In the genomic region with DNA sequence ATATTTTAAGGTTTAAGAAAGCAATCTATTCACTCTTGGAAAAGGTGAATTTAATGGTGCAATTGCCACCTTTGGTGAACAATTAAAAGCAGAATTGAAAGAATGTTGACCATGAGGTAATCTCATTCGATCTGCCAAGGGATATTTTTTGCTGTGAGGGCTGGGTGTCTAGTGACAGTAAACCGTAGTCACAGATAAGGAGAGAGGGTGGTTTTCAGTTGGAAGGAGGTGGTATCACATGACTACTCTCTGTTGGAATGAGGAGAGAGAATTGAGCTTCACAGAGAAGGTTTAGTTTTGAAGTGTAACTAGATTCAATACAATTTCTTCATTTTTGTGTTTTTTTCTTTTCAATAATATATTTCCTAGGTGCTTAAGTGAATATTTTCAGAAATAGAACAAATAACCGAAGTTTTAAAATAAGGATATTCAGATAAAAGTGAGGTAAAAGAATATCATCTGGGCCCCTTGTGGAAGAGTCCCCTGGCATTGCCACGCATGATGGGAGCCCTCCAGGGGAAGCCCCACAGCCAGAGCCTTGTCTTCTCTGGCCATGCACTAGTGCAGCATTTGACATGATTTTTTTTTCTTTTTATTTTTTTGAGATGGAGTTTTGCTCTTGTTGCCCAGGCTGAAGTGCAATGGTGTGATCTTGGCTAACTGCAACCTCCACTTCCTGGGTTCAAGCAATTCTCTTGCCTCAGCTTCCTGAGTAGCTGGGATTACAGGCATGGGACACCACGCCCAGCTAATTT, we compare ENCODE assay signal across 1 cellular context.
TF ChIP-seq lines count a peak whose summit lies in the region.

No MANE protein-coding gene starts in this region.

TF ChIP-seq in K562, 482 proteins besides CTCF, POLR2A, EP300 and RAD21 (continued from another document):
- TF ChIP-seq, protein P1, sequence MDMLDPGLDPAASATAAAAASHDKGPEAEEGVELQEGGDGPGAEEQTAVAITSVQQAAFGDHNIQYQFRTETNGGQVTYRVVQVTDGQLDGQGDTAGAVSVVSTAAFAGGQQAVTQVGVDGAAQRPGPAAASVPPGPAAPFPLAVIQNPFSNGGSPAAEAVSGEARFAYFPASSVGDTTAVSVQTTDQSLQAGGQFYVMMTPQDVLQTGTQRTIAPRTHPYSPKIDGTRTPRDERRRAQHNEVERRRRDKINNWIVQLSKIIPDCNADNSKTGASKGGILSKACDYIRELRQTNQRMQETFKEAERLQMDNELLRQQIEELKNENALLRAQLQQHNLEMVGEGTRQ (CRISPR knock-in tag; IDR thresholded peaks at IDR 0.05): peak; percentile 58
- TF ChIP-seq, protein P2, sequence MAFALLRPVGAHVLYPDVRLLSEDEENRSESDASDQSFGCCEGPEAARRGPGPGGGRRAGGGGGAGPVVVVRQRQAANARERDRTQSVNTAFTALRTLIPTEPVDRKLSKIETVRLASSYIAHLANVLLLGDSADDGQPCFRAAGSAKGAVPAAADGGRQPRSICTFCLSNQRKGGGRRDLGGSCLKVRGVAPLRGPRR (CRISPR knock-in tag; IDR thresholded peaks at IDR 0.05): no peak
- TF ChIP-seq, protein P3, sequence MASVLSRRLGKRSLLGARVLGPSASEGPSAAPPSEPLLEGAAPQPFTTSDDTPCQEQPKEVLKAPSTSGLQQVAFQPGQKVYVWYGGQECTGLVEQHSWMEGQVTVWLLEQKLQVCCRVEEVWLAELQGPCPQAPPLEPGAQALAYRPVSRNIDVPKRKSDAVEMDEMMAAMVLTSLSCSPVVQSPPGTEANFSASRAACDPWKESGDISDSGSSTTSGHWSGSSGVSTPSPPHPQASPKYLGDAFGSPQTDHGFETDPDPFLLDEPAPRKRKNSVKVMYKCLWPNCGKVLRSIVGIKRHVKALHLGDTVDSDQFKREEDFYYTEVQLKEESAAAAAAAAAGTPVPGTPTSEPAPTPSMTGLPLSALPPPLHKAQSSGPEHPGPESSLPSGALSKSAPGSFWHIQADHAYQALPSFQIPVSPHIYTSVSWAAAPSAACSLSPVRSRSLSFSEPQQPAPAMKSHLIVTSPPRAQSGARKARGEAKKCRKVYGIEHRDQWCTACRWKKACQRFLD (CRISPR knock-in tag; IDR thresholded peaks at IDR 0.05): peak; percentile 58; the same call in 1 of the 2 replicates
- TF ChIP-seq RAD51 (IDR thresholded peaks at IDR 0.05; ENCODE audit: borderline replicate concordance, low read depth) (peak; percentile 42; the same call in 1 of the 2 replicates), RNF2 (IDR thresholded peaks at IDR 0.05) (peak; percentile 49; the same call in 1 of the 2 replicates), L3MBTL2 (IDR thresholded peaks at IDR 0.05) (peak; percentile 41; the same call in 1 of the 2 replicates), TOE1 (IDR thresholded peaks at IDR 0.05; ENCODE audit: borderline replicate concordance) (peak; percentile 49; the same call in 1 of the 2 replicates), TOE1 (CRISPR knock-in tag; IDR thresholded peaks at IDR 0.05; ENCODE audit: borderline replicate concordance, low read depth) (no peak), KAT7 (CRISPR knock-in tag; IDR thresholded peaks at IDR 0.05; ENCODE audit: borderline replicate concordance) (no peak), CXXC5 (CRISPR knock-in tag; IDR thresholded peaks at IDR 0.05) (0 out of 2 replicates have a peak, but pooled peaks have one; percentile 25), ZNF644 (tag; IDR thresholded peaks at IDR 0.05; ENCODE audit: low read depth) (peak; percentile 68; the same call in 1 of the 2 replicates)
- TF ChIP-seq, protein P4, sequence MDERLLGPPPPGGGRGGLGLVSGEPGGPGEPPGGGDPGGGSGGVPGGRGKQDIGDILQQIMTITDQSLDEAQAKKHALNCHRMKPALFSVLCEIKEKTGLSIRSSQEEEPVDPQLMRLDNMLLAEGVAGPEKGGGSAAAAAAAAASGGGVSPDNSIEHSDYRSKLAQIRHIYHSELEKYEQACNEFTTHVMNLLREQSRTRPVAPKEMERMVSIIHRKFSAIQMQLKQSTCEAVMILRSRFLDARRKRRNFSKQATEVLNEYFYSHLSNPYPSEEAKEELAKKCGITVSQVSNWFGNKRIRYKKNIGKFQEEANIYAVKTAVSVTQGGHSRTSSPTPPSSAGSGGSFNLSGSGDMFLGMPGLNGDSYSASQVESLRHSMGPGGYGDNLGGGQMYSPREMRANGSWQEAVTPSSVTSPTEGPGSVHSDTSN (CRISPR knock-in tag; IDR thresholded peaks at IDR 0.05; ENCODE audit: low read depth): no peak
- TF ChIP-seq, protein P4 (tag; conservative IDR thresholded peaks at IDR 0.05; ENCODE audit: low read depth): peak; percentile 56
- TF ChIP-seq, protein P5, sequence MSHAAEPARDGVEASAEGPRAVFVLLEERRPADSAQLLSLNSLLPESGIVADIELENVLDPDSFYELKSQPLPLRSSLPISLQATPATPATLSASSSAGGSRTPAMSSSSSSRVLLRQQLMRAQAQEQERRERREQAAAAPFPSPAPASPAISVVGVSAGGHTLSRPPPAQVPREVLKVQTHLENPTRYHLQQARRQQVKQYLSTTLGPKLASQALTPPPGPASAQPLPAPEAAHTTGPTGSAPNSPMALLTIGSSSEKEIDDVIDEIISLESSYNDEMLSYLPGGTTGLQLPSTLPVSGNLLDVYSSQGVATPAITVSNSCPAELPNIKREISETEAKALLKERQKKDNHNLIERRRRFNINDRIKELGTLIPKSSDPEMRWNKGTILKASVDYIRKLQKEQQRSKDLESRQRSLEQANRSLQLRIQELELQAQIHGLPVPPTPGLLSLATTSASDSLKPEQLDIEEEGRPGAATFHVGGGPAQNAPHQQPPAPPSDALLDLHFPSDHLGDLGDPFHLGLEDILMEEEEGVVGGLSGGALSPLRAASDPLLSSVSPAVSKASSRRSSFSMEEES (CRISPR knock-in tag; IDR thresholded peaks at IDR 0.05): peak; percentile 96
- TF ChIP-seq, protein P6, sequence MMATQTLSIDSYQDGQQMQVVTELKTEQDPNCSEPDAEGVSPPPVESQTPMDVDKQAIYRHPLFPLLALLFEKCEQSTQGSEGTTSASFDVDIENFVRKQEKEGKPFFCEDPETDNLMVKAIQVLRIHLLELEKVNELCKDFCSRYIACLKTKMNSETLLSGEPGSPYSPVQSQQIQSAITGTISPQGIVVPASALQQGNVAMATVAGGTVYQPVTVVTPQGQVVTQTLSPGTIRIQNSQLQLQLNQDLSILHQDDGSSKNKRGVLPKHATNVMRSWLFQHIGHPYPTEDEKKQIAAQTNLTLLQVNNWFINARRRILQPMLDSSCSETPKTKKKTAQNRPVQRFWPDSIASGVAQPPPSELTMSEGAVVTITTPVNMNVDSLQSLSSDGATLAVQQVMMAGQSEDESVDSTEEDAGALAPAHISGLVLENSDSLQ (IDR thresholded peaks at IDR 0.05): 0 out of 2 replicates have a peak, but pooled peaks have one; percentile 49
- TF ChIP-seq, protein P7, sequence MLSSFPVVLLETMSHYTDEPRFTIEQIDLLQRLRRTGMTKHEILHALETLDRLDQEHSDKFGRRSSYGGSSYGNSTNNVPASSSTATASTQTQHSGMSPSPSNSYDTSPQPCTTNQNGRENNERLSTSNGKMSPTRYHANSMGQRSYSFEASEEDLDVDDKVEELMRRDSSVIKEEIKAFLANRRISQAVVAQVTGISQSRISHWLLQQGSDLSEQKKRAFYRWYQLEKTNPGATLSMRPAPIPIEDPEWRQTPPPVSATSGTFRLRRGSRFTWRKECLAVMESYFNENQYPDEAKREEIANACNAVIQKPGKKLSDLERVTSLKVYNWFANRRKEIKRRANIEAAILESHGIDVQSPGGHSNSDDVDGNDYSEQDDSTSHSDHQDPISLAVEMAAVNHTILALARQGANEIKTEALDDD (IDR thresholded peaks at IDR 0.05): peak; percentile 56; the same call in 1 of the 2 replicates
- TF ChIP-seq, protein P8, sequence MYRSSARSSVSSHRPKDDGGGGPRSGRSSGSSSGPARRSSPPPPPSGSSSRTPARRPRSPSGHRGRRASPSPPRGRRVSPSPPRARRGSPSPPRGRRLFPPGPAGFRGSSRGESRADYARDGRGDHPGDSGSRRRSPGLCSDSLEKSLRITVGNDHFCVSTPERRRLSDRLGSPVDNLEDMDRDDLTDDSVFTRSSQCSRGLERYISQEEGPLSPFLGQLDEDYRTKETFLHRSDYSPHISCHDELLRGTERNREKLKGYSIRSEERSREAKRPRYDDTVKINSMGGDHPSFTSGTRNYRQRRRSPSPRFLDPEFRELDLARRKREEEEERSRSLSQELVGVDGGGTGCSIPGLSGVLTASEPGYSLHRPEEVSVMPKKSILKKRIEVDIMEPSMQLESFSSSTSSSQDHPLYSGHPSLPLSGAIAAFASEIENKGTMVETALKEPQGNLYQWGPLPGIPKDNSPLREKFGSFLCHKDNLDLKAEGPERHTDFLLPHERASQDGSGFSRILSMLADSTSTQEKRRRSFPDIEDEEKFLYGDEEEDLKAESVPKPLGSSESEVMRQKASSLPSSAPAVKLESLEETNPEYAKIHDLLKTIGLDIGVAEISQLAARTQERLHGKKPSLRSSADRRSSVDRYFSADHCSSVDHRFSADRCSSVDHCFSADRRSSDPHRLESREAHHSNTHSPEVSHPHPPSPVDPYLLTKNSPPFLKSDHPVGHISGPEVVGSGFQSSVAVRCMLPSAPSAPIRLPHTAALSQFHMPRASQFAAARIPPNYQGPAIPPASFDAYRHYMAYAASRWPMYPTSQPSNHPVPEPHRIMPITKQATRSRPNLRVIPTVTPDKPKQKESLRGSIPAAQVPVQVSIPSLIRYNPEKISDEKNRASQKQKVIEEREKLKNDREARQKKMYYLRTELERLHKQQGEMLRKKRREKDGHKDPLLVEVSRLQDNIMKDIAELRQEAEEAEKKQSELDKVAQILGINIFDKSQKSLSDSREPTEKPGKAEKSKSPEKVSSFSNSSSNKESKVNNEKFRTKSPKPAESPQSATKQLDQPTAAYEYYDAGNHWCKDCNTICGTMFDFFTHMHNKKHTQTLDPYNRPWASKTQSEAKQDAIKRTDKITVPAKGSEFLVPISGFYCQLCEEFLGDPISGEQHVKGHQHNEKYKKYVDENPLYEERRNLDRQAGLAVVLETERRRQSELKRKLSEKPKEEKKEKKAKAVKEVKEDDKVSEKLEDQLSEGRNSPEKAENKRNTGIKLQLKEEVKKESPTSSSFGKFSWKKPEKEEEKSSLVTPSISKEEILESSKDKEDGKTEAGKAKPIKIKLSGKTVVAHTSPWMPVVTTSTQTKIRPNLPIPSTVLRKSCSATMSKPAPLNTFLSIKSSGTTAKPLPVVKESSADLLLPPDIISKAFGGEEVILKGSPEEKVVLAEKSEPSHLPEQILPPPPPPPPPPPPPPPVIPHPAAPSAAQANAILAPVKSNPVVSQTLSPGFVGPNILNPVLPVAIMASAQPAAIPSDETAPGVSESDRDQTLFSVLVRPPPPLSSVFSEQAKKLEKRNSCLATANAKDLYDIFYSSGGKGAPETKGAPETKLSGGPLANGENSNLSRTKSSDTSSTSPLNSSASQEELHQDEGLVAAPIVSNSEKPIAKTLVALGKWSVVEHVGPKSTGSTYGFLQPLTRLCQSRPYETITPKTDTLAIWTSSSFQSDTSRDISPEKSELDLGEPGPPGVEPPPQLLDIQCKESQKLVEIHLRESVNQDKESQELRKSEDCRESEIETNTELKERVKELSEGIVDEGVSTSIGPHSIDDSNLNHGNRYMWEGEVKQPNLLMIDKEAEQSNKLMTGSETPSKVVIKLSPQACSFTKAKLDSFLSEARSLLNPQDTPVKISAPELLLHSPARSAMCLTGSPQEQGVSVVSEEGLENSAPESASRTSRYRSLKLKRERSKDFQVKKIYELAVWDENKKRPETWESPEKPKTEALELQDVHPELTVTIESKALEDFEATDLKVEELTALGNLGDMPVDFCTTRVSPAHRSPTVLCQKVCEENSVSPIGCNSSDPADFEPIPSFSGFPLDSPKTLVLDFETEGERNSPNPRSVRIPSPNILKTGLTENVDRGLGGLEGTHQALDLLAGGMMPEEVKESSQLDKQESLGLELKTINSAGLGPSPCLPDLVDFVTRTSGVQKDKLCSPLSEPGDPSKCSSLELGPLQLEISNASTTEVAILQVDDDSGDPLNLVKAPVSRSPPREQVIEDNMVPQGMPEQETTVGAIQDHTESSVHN (IDR thresholded peaks at IDR 0.05; ENCODE audit: borderline replicate concordance in 1 of 2, low read depth in 1 of 2): no peak
